ENCODE assay signal across 8 cellular contexts in genomic region chr10:72320676-72321247, GRCh38. TPM values are rescaled to one million over a fixed set of nuclear protein-coding genes. Genes with fewer than 3 reads are reported as not detected.
DNase-seq lines count a peak whose midpoint lies in the region; ATAC-seq and TF ChIP-seq lines count a peak whose summit lies in the region.

No MANE protein-coding gene starts in this region.

- H3K9me3 ChIP-seq in iPS-18a (ENCODE audit: control insufficient read depth, low read depth, low read length) (no peaks in the 10 kb centered on the region), smooth muscle cell (replicated peaks; ENCODE audit: low read depth) (no peaks in the 10 kb centered on the region)

- H4K20me1 ChIP-seq in smooth muscle cell (ENCODE audit: low read depth), result no peaks in the 10 kb centered on the region

- H2AFZ ChIP-seq in smooth muscle cell (ENCODE audit: low read depth), result no peak overlapping the region

- peak overlapping the region; percentile 65 for H3K4me2 ChIP-seq in smooth muscle cell

- H3K9ac ChIP-seq in iPS-18a (ENCODE audit: low read length), result peak overlapping the region; percentile 61
- peak overlapping the region; percentile 78 for H3K9ac ChIP-seq in smooth muscle cell (ENCODE audit: low read depth)

- DNase-seq in NK-92 treated with Interleukin-12 subunit alpha and Interleukin-12 subunit beta, amount 100 ng/mL, for 24 hours (lab: John Stamatoyannopoulos, UW), result peak; percentile 83
- DNase-seq in NK-92 (lab: John Stamatoyannopoulos, UW; ENCODE audit: unreplicated experiment), result no peak
- peak; percentile 99 for DNase-seq in MV-4-11 (lab: John Stamatoyannopoulos, UW)
- DNase-seq in SW 1271 (lab: John Stamatoyannopoulos, UW), result peak; percentile 83 to 92
- DNase-seq in astrocyte of the cerebellum (ENCODE audit: low read depth), result peak; percentile 80
- peak; percentile 70 for DNase-seq in smooth muscle cell (lab: John Stamatoyannopoulos, UW; ENCODE audit: unreplicated experiment)

- peak; percentile 65 for ATAC-seq in HG02642 (IDR thresholded peaks at IDR 0.05; ENCODE audit: poor library complexity, unreplicated experiment)

- 6% methylated on average over 12 of the region's 12 CpGs for WGBS in smooth muscle cell (ENCODE audit: low lambda C conversion rate)

- H3K4me1 ChIP-seq in iPS-18a (ENCODE audit: control insufficient read depth, low read depth, low read length) (peaks cover 30% of the 10 kb centered on the region), smooth muscle cell (ENCODE audit: low read depth) (peaks cover 26% of the 10 kb centered on the region)

- peaks cover 10% of the 10 kb centered on the region for H3K27me3 ChIP-seq in iPS-18a (ENCODE audit: control insufficient read depth, insufficient read depth, low read length)
- H3K27me3 ChIP-seq in smooth muscle cell (ENCODE audit: low read depth), result no peaks in the 10 kb centered on the region

- H3K79me2 ChIP-seq in smooth muscle cell (ENCODE audit: low read depth), result no peaks in the 10 kb centered on the region

- TF ChIP-seq CTCF in astrocyte of the cerebellum (IDR thresholded peaks at IDR 0.05; ENCODE audit: low read depth, low read length, missing control alignments) (no peak), smooth muscle cell (IDR thresholded peaks at IDR 0.05; ENCODE audit: borderline replicate concordance, insufficient read depth, poor library complexity, severe bottlenecking) (no peak)

- peaks cover 16% of the 10 kb centered on the region for H3F3A ChIP-seq in smooth muscle cell (ENCODE audit: low read depth)

- in situ Hi-C loops in astrocyte of the cerebellum (cut with HindIII; ENCODE audit: low sequenced_read_pairs), result loop anchor here (5.0 to 25.0 kb wide), 2 partner anchors 193 to 433 kb away; no protein-coding TSS in a partner anchor

- H3K4me3 ChIP-seq in astrocyte of the cerebellum (ENCODE audit: low read depth, low read length), result no peak overlapping the region
- no peak overlapping the region for H3K4me3 ChIP-seq in iPS-18a (ENCODE audit: low read length)
- H3K4me3 ChIP-seq in smooth muscle cell, result no peak overlapping the region

- H3K36me3 ChIP-seq in iPS-18a (ENCODE audit: control insufficient read depth, low read depth, low read length) (no peaks in the 10 kb centered on the region), smooth muscle cell (ENCODE audit: low read depth) (no peaks in the 10 kb centered on the region)

- H3K27ac ChIP-seq in iPS-18a (ENCODE audit: low read length), result peak overlapping the region; percentile 79
- H3K27ac ChIP-seq in smooth muscle cell (ENCODE audit: low read depth), result peak overlapping the region; percentile 96

RNA-seq across cellular contexts. Expression of gene DNAJB12, which starts 34.0 kb away (rescaled TPM):
- 12.5 and 14.3 TPM in 2 replicates for total RNA-seq in smooth muscle cell
- polyA plus RNA-seq in smooth muscle cell, result 24.5 and 26.7 TPM in 2 replicates

RNA-seq across cellular contexts. Expression of gene DDIT4, which starts 47.0 kb away (rescaled TPM):
- total RNA-seq in smooth muscle cell, result 161 and 198 TPM in 2 replicates
- 248 and 299 TPM in 2 replicates for polyA plus RNA-seq in smooth muscle cell
